In genomic region chr1:172948457-172948856, GRCh38 we compare ENCODE assay signal across 11 cellular contexts.
DNase-seq lines count a peak whose midpoint lies in the region; ATAC-seq and TF ChIP-seq lines count a peak whose summit lies in the region.
"Had no signal": no experiment of that assay in that cellular context is flagged by ENCODE, and none has a peak within 500 bp of the region (broad histone marks: within the 10 kb centered on the region; RNA-seq: fewer than 3 reads in every experiment).

No MANE protein-coding gene starts in this region.

- H3K4me3 ChIP-seq in fibroblast of mammary gland (ENCODE audit: control insufficient read depth, low read depth, low read length), result no peak overlapping the region
- H3K4me3 ChIP-seq: cardiac muscle cell, vagina had no signal

- no peak overlapping the region for H3K4me3 Mint-ChIP-seq in activated CD8-positive, alpha-beta memory T cell treated with anti-CD3 and anti-CD28 coated beads, Interleukin-2, amount 10 ng/mL, durations not matched to agents 7 days and 5 days
- no peak overlapping the region for H3K4me3 Mint-ChIP-seq in T-helper 2 cell treated with Interferon-gamma antibody and Interleukin-4, amounts not matched to agents 5 μg/mL and 100 μg/mL, for 36 hours

- H3K27me3 Mint-ChIP-seq in activated CD8-positive, alpha-beta memory T cell treated with anti-CD3 and anti-CD28 coated beads, Interleukin-2, amount 10 ng/mL, durations not matched to agents 7 days and 5 days, result peaks cover 22% of the 10 kb centered on the region
- H3K27me3 Mint-ChIP-seq in T-helper 2 cell treated with Interferon-gamma antibody and Interleukin-4, amounts not matched to agents 5 μg/mL and 100 μg/mL, for 36 hours (ENCODE audit: low read depth), result peaks cover 40% of the 10 kb centered on the region

- peaks cover 15% of the 10 kb centered on the region for H3K4me1 Mint-ChIP-seq in activated CD8-positive, alpha-beta memory T cell treated with anti-CD3 and anti-CD28 coated beads, Interleukin-2, amount 10 ng/mL, durations not matched to agents 7 days and 5 days
- peaks cover 5% of the 10 kb centered on the region for H3K4me1 Mint-ChIP-seq in T-helper 2 cell treated with Interferon-gamma antibody and Interleukin-4, amounts not matched to agents 5 μg/mL and 100 μg/mL, for 36 hours (ENCODE audit: low read depth)

- no peak overlapping the region for H3K27ac ChIP-seq in RWPE1
- H3K27ac ChIP-seq: cardiac muscle cell, vagina had no signal

- POLR2A ChIA-PET in RWPE1 (lab: Yijun Ruan, JAX; ENCODE audit: low non-redundant PET), result no interaction called here

- H3K27ac Mint-ChIP-seq in activated CD8-positive, alpha-beta memory T cell treated with anti-CD3 and anti-CD28 coated beads, Interleukin-2, amount 10 ng/mL, durations not matched to agents 7 days and 5 days, result no peak overlapping the region
- no peak overlapping the region for H3K27ac Mint-ChIP-seq in T-helper 2 cell treated with Interferon-gamma antibody and Interleukin-4, amounts not matched to agents 5 μg/mL and 100 μg/mL, for 36 hours

- peak; percentile 4 for DNase-seq in activated CD8-positive, alpha-beta memory T cell treated with anti-CD3 and anti-CD28 coated beads, Interleukin-2, amount 50 U/mL, for 24 hours (ENCODE audit: extremely low read depth)
- no peak for DNase-seq in activated CD8-positive, alpha-beta memory T cell treated with anti-CD3 and anti-CD28 coated beads, Interleukin-2, amount 10 ng/mL, durations not matched to agents 7 days and 5 days
- peak; percentile 32 for DNase-seq in RWPE1 (ENCODE audit: low spot score)
- DNase-seq in fibroblast of mammary gland (ENCODE audit: low read depth), result peak; percentile 97
- DNase-seq in stimulated activated CD8-positive, alpha-beta memory T cell treated with anti-CD3 and anti-CD28 coated beads, Interleukin-4, amount 100 ng/mL, for 48 hours, result peak; percentile 42
- no peak for DNase-seq in NCI-H1417 (lab: John Stamatoyannopoulos, UW)
- no peak for DNase-seq in activated gamma-delta T cell (lab: John Stamatoyannopoulos, UW)
- no peak for DNase-seq in T-helper 2 cell treated with Interferon-gamma antibody and Interleukin-4, amounts not matched to agents 5 μg/mL and 100 μg/mL, for 36 hours (ENCODE audit: low spot score)
- DNase-seq: NCI-H774 had no signal

- no peak for ATAC-seq in activated CD8-positive, alpha-beta memory T cell treated with anti-CD3 and anti-CD28 coated beads, Interleukin-2, amount 10 ng/mL, durations not matched to agents 7 days and 5 days

- TF ChIP-seq CTCF in RWPE1 (conservative IDR thresholded peaks at IDR 0.05; ENCODE audit: low read depth) (no peak), fibroblast of mammary gland (conservative IDR thresholded peaks at IDR 0.05; ENCODE audit: control insufficient read depth, insufficient read depth, low read depth, low read length) (no peak)

- CTCF ChIA-PET in activated CD8-positive, alpha-beta memory T cell treated with anti-CD3 and anti-CD28 coated beads, Interleukin-2, amount 10 ng/mL, durations not matched to agents 7 days and 5 days (lab: Charles Lee), result no interaction called here
- CTCF ChIA-PET in RWPE1 (lab: Yijun Ruan, JAX), result interaction anchor here (0.7 kb wide), 1 partner anchor 9 kb away, joined by 3 read pairs; no protein-coding TSS in a partner anchor

- no peaks in the 10 kb centered on the region for H3K36me3 Mint-ChIP-seq in activated CD8-positive, alpha-beta memory T cell treated with anti-CD3 and anti-CD28 coated beads, Interleukin-2, amount 10 ng/mL, durations not matched to agents 7 days and 5 days
- no peaks in the 10 kb centered on the region for H3K36me3 Mint-ChIP-seq in T-helper 2 cell treated with Interferon-gamma antibody and Interleukin-4, amounts not matched to agents 5 μg/mL and 100 μg/mL, for 36 hours (ENCODE audit: low read depth)

- H3K9me3 Mint-ChIP-seq in activated CD8-positive, alpha-beta memory T cell treated with anti-CD3 and anti-CD28 coated beads, Interleukin-2, amount 10 ng/mL, durations not matched to agents 7 days and 5 days (ENCODE audit: low read depth), result no peaks in the 10 kb centered on the region
- no peaks in the 10 kb centered on the region for H3K9me3 Mint-ChIP-seq in T-helper 2 cell treated with Interferon-gamma antibody and Interleukin-4, amounts not matched to agents 5 μg/mL and 100 μg/mL, for 36 hours

Comparison
In these comparisons a context has a peak if more than half of its experiments do, and no peak if none do; other contexts are left out.
1. DNase-seq: peak in activated CD8-positive, alpha-beta memory T cell treated with anti-CD3 and anti-CD28 coated beads, Interleukin-2, amount 50 U/mL, for 24 hours (single experiment), RWPE1 (single experiment), fibroblast of mammary gland (single experiment) and stimulated activated CD8-positive, alpha-beta memory T cell treated with anti-CD3 and anti-CD28 coated beads, Interleukin-4, amount 100 ng/mL, for 48 hours (single experiment); none in activated CD8-positive, alpha-beta memory T cell treated with anti-CD3 and anti-CD28 coated beads, Interleukin-2, amount 10 ng/mL, durations not matched to agents 7 days and 5 days (single experiment), NCI-H1417 (0 of 3), activated gamma-delta T cell (single experiment) and T-helper 2 cell treated with Interferon-gamma antibody and Interleukin-4, amounts not matched to agents 5 μg/mL and 100 μg/mL, for 36 hours (single experiment).